ENCODE assay signal across 29 cellular contexts in genomic region chr7:123673752-123674398, GRCh38. TPM values are rescaled to one million over a fixed set of nuclear protein-coding genes. Genes with fewer than 3 reads are reported as not detected.
DNase-seq lines count a peak whose midpoint lies in the region; ATAC-seq, FAIRE-seq and TF ChIP-seq lines count a peak whose summit lies in the region.
"Had no signal": no experiment of that assay in that cellular context is flagged by ENCODE, and none has a peak within 500 bp of the region (broad histone marks: within the 10 kb centered on the region; RNA-seq: fewer than 3 reads in every experiment).

No MANE protein-coding gene starts in this region.

- H2AFZ ChIP-seq in astrocyte (ENCODE audit: low read depth, low read length) (no peak overlapping the region), Karpas-422 (ENCODE audit: low read length) (no peak overlapping the region)

- TF ChIP-seq CTCF in CD8-positive, alpha-beta T cell (IDR thresholded peaks at IDR 0.05): no peak
- TF ChIP-seq CTCF in astrocyte (IDR thresholded peaks at IDR 0.05; ENCODE audit: insufficient read depth, low read depth, low read length) (no peak), psoas muscle (IDR thresholded peaks at IDR 0.05) (no peak), D721Med (IDR thresholded peaks at IDR 0.05; ENCODE audit: insufficient read depth, missing control alignments) (no peak)

- FAIRE-seq in astrocyte (lab: Jason Lieb, UNC): no peak
- no peak for FAIRE-seq in D721Med (lab: Jason Lieb, UNC)
- FAIRE-seq: A549, GM12891 had no signal

- DNase-seq in CD8-positive, alpha-beta T cell: no peak
- no peak for DNase-seq in astrocyte (ENCODE audit: low read depth)
- DNase-seq in left cardiac atrium: no peak
- no peak for DNase-seq in psoas muscle
- DNase-seq in Karpas-422: no peak
- no peak for DNase-seq in D721Med (ENCODE audit: insufficient read length, low spot score)
- no peak for DNase-seq in DMS153 (lab: John Stamatoyannopoulos, UW)
- DNase-seq in dermis blood vessel endothelial cell: no peak
- DNase-seq: activated CD4-positive, alpha-beta T cell treated with anti-CD3 and anti-CD28 coated beads for 4 hours; activated naive CD4-positive, alpha-beta T cell treated with anti-CD3 and anti-CD28 coated beads for 36 hours; activated T-cell treated with anti-CD3 and anti-CD28 coated beads, Interleukin-2, amount 50 U/mL, for 4 hours; BE2C; effector memory CD4-positive, alpha-beta T cell; NCI-H1105; NCI-H2029 treated with DMSO at 0.1 percent for 48 hours; NCI-H345; NCI-H82; OCI-M1; SHP77 treated with DMSO at 0.1 percent for 48 hours; stimulated activated CD4-positive, alpha-beta T cell treated with anti-CD3 and anti-CD28 coated beads, Interleukin-2, amount 100 ng/mL, for 48 hours; stimulated activated naive B cell treated with anti-CD40 and anti-IgM and Interleukin-4, amounts not matched to agents 10 μg/mL and 1 μg/mL and 100 μg/mL, for 72 hours; T-cell; tibial artery had no signal

- intact Hi-C loops in CD8-positive, alpha-beta T cell (cut with DNase I, micrococcal nuclease): no loop called here
- intact Hi-C loops in left cardiac atrium (cut with DNase I): no loop called here
- intact Hi-C loops in psoas muscle (cut with DNase I): no loop called here

- H3K27ac Mint-ChIP-seq in CD8-positive, alpha-beta T cell: peak overlapping the region; percentile 3
- peak overlapping the region; percentile 13 for H3K27ac Mint-ChIP-seq in astrocyte (ENCODE audit: unreplicated experiment)
- H3K27ac Mint-ChIP-seq: activated naive CD4-positive, alpha-beta T cell treated with anti-CD3 and anti-CD28 coated beads for 36 hours; natural killer cell treated with Interleukin-12 subunit alpha and Interleukin-12 subunit beta and Interleukin-15 and Interleukin-18, amount 100 ng/mL, for 72 hours; stimulated activated naive B cell treated with anti-CD40 and anti-IgM and Interleukin-4, amounts not matched to agents 10 μg/mL and 1 μg/mL and 100 μg/mL, for 72 hours; T-cell had no signal

- POLR2A ChIA-PET in CD8-positive, alpha-beta T cell (lab: Charles Lee): no interaction called here

- no peaks in the 10 kb centered on the region for H3K79me2 ChIP-seq in astrocyte (ENCODE audit: insufficient read depth, low read length)
- no peaks in the 10 kb centered on the region for H3K79me2 ChIP-seq in Karpas-422 (ENCODE audit: low read length)

- no peaks in the 10 kb centered on the region for H3K4me1 ChIP-seq in CD8-positive, alpha-beta T cell (ENCODE audit: insufficient read depth, low read length)
- H3K4me1 ChIP-seq in astrocyte (ENCODE audit: insufficient read depth, low read length) (peaks cover 9% of the 10 kb centered on the region), psoas muscle (peaks cover 48% of the 10 kb centered on the region), Karpas-422 (ENCODE audit: low read length) (no peaks in the 10 kb centered on the region)
- H3K4me1 ChIP-seq: BE2C had no signal

- H3K9ac ChIP-seq in astrocyte (ENCODE audit: low read length) (no peak overlapping the region), Karpas-422 (ENCODE audit: low read length) (no peak overlapping the region)

- no peaks in the 10 kb centered on the region for H3K36me3 ChIP-seq in CD8-positive, alpha-beta T cell (ENCODE audit: insufficient read depth, low read length)
- H3K36me3 ChIP-seq in astrocyte (ENCODE audit: insufficient read depth, low read length) (no peaks in the 10 kb centered on the region), psoas muscle (ENCODE audit: insufficient read depth in 1 of 2, low read depth in 1 of 2) (no peaks in the 10 kb centered on the region), Karpas-422 (ENCODE audit: insufficient read depth, low read length) (no peaks in the 10 kb centered on the region)
- H3K36me3 ChIP-seq: BE2C, esophagus muscularis mucosa, tibial artery had no signal

- WGBS in psoas muscle, 3 donors: 35 to 40% (median 36%) methylated on average over 3 of the region's 3 CpGs

- no peak overlapping the region for H3K4me3 Mint-ChIP-seq in CD8-positive, alpha-beta T cell
- no peak overlapping the region for H3K4me3 Mint-ChIP-seq in astrocyte (ENCODE audit: unreplicated experiment)
- H3K4me3 Mint-ChIP-seq: activated naive CD4-positive, alpha-beta T cell treated with anti-CD3 and anti-CD28 coated beads for 36 hours; activated T-cell treated with anti-CD3 and anti-CD28 coated beads, Interleukin-2, amount 50 U/mL, for 4 hours; natural killer cell treated with Interleukin-12 subunit alpha and Interleukin-12 subunit beta and Interleukin-15 and Interleukin-18, amount 100 ng/mL, for 72 hours; stimulated activated naive B cell treated with anti-CD40 and anti-IgM and Interleukin-4, amounts not matched to agents 10 μg/mL and 1 μg/mL and 100 μg/mL, for 72 hours; T-cell had no signal

- no peaks in the 10 kb centered on the region for H3K36me3 Mint-ChIP-seq in CD8-positive, alpha-beta T cell
- H3K36me3 Mint-ChIP-seq in astrocyte (ENCODE audit: low read depth, unreplicated experiment): peaks cover 1% of the 10 kb centered on the region
- H3K36me3 Mint-ChIP-seq: natural killer cell treated with Interleukin-12 subunit alpha and Interleukin-12 subunit beta and Interleukin-15 and Interleukin-18, amount 100 ng/mL, for 72 hours; stimulated activated naive B cell treated with anti-CD40 and anti-IgM and Interleukin-4, amounts not matched to agents 10 μg/mL and 1 μg/mL and 100 μg/mL, for 72 hours; T-cell had no signal

- no peaks in the 10 kb centered on the region for H3K27me3 ChIP-seq in CD8-positive, alpha-beta T cell (ENCODE audit: insufficient read depth, low read length)
- H3K27me3 ChIP-seq in astrocyte (ENCODE audit: insufficient read depth, low read length): no peaks in the 10 kb centered on the region
- no peaks in the 10 kb centered on the region for H3K27me3 ChIP-seq in psoas muscle (ENCODE audit: insufficient read depth in 3 of 3, low read length in 2 of 3)
- H3K27me3 ChIP-seq in Karpas-422 (ENCODE audit: low read length): no peaks in the 10 kb centered on the region
- H3K27me3 ChIP-seq: BE2C, esophagus muscularis mucosa, tibial artery had no signal

- no peaks in the 10 kb centered on the region for H3K9me3 ChIP-seq in CD8-positive, alpha-beta T cell (ENCODE audit: low read length)
- H3K9me3 ChIP-seq in astrocyte (ENCODE audit: insufficient read depth, low read depth, low read length) (no peaks in the 10 kb centered on the region), psoas muscle (no peaks in the 10 kb centered on the region), Karpas-422 (ENCODE audit: low read length) (no peaks in the 10 kb centered on the region)
- H3K9me3 ChIP-seq: A549, BE2C, esophagus muscularis mucosa, tibial artery had no signal

- CTCF ChIA-PET in CD8-positive, alpha-beta T cell (lab: Charles Lee): interaction anchor here (0.6 to 1.1 kb wide), 2 partner anchors 27 to 124 kb away, joined by 3 read pairs; no protein-coding TSS in a partner anchor

- H4K20me1 ChIP-seq in astrocyte (ENCODE audit: insufficient read depth, low read length) (no peaks in the 10 kb centered on the region), Karpas-422 (ENCODE audit: insufficient read depth, low read depth, low read length) (peaks cover 5% of the 10 kb centered on the region; the same call in 1 of the 2 replicates)

- no peak for ATAC-seq in CD8-positive, alpha-beta T cell
- ATAC-seq in left cardiac atrium (peak; percentile 50 to 71), psoas muscle (peak; percentile 18 to 45 (median 32))
- ATAC-seq: activated T-cell treated with anti-CD3 and anti-CD28 coated beads, Interleukin-2, amount 50 U/mL, for 4 hours; stimulated activated naive B cell treated with anti-CD40 and anti-IgM and Interleukin-4, amounts not matched to agents 10 μg/mL and 1 μg/mL and 100 μg/mL, for 72 hours; T-cell had no signal

- no peaks in the 10 kb centered on the region for H3K9me3 Mint-ChIP-seq in CD8-positive, alpha-beta T cell
- H3K9me3 Mint-ChIP-seq in astrocyte (ENCODE audit: unreplicated experiment): no peaks in the 10 kb centered on the region
- H3K9me3 Mint-ChIP-seq: activated naive CD4-positive, alpha-beta T cell treated with anti-CD3 and anti-CD28 coated beads for 36 hours; activated T-cell treated with anti-CD3 and anti-CD28 coated beads, Interleukin-2, amount 50 U/mL, for 4 hours; natural killer cell treated with Interleukin-12 subunit alpha and Interleukin-12 subunit beta and Interleukin-15 and Interleukin-18, amount 100 ng/mL, for 72 hours; stimulated activated naive B cell treated with anti-CD40 and anti-IgM and Interleukin-4, amounts not matched to agents 10 μg/mL and 1 μg/mL and 100 μg/mL, for 72 hours; T-cell had no signal

- H3K27me3 Mint-ChIP-seq in CD8-positive, alpha-beta T cell (ENCODE audit: low read depth): no peaks in the 10 kb centered on the region
- no peaks in the 10 kb centered on the region for H3K27me3 Mint-ChIP-seq in astrocyte (ENCODE audit: low read depth, unreplicated experiment)
- H3K27me3 Mint-ChIP-seq: stimulated activated naive B cell treated with anti-CD40 and anti-IgM and Interleukin-4, amounts not matched to agents 10 μg/mL and 1 μg/mL and 100 μg/mL, for 72 hours; T-cell had no signal

- no peaks in the 10 kb centered on the region for H3K9me2 ChIP-seq in Karpas-422 (replicated peaks; ENCODE audit: insufficient read depth, low read length)

- H3K27ac ChIP-seq in CD8-positive, alpha-beta T cell (ENCODE audit: low read depth, low read length): no peak overlapping the region
- H3K27ac ChIP-seq in astrocyte (ENCODE audit: low read depth, low read length) (no peak overlapping the region), psoas muscle (peak overlapping the region; percentile 90), Karpas-422 (ENCODE audit: low read length) (no peak overlapping the region)
- H3K27ac ChIP-seq: A549, tibial artery had no signal

- H3K4me2 ChIP-seq in astrocyte (ENCODE audit: low read length) (no peak overlapping the region), Karpas-422 (ENCODE audit: low read depth, low read length, poor library complexity, severe bottlenecking) (no peak overlapping the region)
- H3K4me2 ChIP-seq: A549 had no signal

- H3K4me3 ChIP-seq in CD8-positive, alpha-beta T cell (ENCODE audit: low read depth, low read length): no peak overlapping the region
- H3K4me3 ChIP-seq in astrocyte (ENCODE audit: insufficient read depth, low read depth, low read length) (no peak overlapping the region), psoas muscle (peak overlapping the region; percentile 44), Karpas-422 (ENCODE audit: low read length) (no peak overlapping the region)
- H3K4me3 ChIP-seq: A549, esophagus muscularis mucosa, tibial artery had no signal

- no peaks in the 10 kb centered on the region for H3K4me1 Mint-ChIP-seq in CD8-positive, alpha-beta T cell (ENCODE audit: low read depth)
- H3K4me1 Mint-ChIP-seq in astrocyte (ENCODE audit: low read depth, unreplicated experiment): peaks cover 10% of the 10 kb centered on the region
- H3K4me1 Mint-ChIP-seq: stimulated activated naive B cell treated with anti-CD40 and anti-IgM and Interleukin-4, amounts not matched to agents 10 μg/mL and 1 μg/mL and 100 μg/mL, for 72 hours; T-cell had no signal

RNA-seq across cellular contexts. Expression of gene LMOD2, which starts 18.2 kb away (rescaled TPM):
- not detected for total RNA-seq in CD8-positive, alpha-beta T cell
- total RNA-seq in astrocyte (not detected in 2 replicates), left cardiac atrium (100 to 1,000 TPM; 220 to 376 TPM), psoas muscle (1,000 to 10,000 TPM in 1 of 4 donors, 100 to 1,000 TPM in 3; 383 to 1,114 (median 640) TPM), dermis blood vessel endothelial cell (not detected in 2 replicates)
- 100 to 1,000 TPM in 2 of 3 donors, 1 to 10 TPM in 1; 6.9 to 341 (median 259) TPM for polyA plus RNA-seq in psoas muscle
- not detected in 2 replicates for total RNA-seq in Karpas-422 (2014; rRNA removed; shearing (Covaris generic); ENCODE audit: low replicate concordance)
- total RNA-seq: activated CD8-positive, alpha-beta memory T cell treated with anti-CD3 and anti-CD28 coated beads for 36 hours; activated naive CD4-positive, alpha-beta T cell treated with anti-CD3 and anti-CD28 coated beads for 36 hours; activated T-cell treated with anti-CD3 and anti-CD28 coated beads, Interleukin-2, amount 50 U/mL, for 4 hours; chondrocyte; esophagus muscularis mucosa; natural killer cell treated with Interleukin-12 subunit alpha and Interleukin-12 subunit beta and Interleukin-15 and Interleukin-18, amount 100 ng/mL, for 72 hours; T-cell had no signal
- polyA plus RNA-seq: A549 had no signal

Comparison
In these comparisons a context has a peak if more than half of its experiments do, and no peak if none do; other contexts are left out.
1. RNA of gene LMOD2, which starts 18.2 kb away (total RNA-seq): 383 to 1,114 TPM in psoas muscle and 220 to 376 TPM in left cardiac atrium; not detected in astrocyte, not detected in CD8-positive, alpha-beta T cell, not detected in Karpas-422 and not detected in dermis blood vessel endothelial cell; every median in the first group is over 100 times any median in the second.